19 cellular contexts compared by ENCODE assay signal in the genomic region with DNA sequence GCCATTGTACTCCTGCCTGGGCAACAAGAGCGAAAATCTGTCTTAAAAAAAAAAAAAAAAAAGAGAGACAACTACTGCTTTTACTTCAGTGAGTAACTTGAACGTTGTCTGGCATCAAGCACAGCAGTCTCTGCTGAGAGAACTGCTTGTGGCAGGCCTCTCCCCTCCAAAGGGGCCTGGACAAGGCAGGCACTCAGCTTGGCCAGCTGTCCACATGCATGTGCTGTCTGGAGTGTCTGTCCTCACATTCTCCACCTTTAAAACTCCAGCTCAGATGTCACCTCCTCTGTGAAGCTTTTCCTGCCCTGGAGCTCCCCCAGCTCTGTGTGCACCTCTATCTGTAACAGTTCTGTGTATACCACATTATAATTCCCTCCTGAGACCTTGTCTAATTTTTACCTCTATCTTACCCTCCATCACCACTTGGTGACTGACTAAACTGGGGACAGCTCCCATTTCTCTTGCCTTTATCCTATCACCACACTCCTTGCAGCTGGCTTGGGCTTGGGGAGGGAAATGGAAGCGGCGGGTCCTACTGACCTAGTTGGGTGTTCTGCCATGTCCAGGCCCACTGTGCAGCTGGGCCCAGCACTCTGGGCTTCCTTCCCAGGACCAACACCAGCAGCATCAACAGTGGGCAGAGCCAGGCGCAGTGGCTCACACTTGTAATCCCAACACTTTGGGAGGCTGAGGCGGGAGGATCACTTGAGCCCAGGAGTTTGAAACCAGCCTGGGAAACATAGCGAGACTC.
A peak's percentile ranks its signal among the peaks of the same experiment; 100 is the strongest.
DNase-seq lines count a peak whose midpoint lies in the region; ATAC-seq, FAIRE-seq and TF ChIP-seq lines count a peak whose summit lies in the region.
"Had no signal": no experiment of that assay in that cellular context is flagged by ENCODE, and none has a peak within 500 bp of the region (broad histone marks: within the 10 kb centered on the region; RNA-seq: fewer than 3 reads in every experiment).

No MANE protein-coding gene starts in this region.

- peak; percentile 79 for ATAC-seq in Right ventricle myocardium inferior
- ATAC-seq: Panc1 had no signal

- no peaks in the 10 kb centered on the region for H4K20me1 ChIP-seq in keratinocyte (ENCODE audit: control insufficient read depth, extremely low read depth, insufficient read depth, low read length)
- H4K20me1 ChIP-seq: BLaER1 had no signal

- DNase-seq in Right ventricle myocardium inferior (ENCODE audit: missing footprints) (no peak), cardiac septum (ENCODE audit: low spot score) (no peak), epithelial cell of prostate (ENCODE audit: low read depth, low spot score) (no peak), keratinocyte (ENCODE audit: low read depth, low spot score) (no peak), T-helper 2 cell (no peak), WERI-Rb-1 (no peak), cerebellum (ENCODE audit: low spot score) (no peak), T-helper 1 cell (no peak)
- DNase-seq: CD8-positive, alpha-beta memory T cell; DND-41; H7; NCI-H1048; NCI-H146; NCI-H2227 treated with DMSO at 0.1 percent for 48 hours; NCI-H524 had no signal

- H3K9ac ChIP-seq in keratinocyte (ENCODE audit: control insufficient read depth, extremely low read depth, insufficient read depth, low read length), result no peak overlapping the region
- H3K9ac ChIP-seq: BLaER1 had no signal

- H3K79me2 ChIP-seq in keratinocyte (ENCODE audit: control insufficient read depth, insufficient read depth, low read length), result no peaks in the 10 kb centered on the region

- H2AFZ ChIP-seq in keratinocyte (ENCODE audit: control insufficient read depth, low read length), result no peak overlapping the region

- H3K9me3 ChIP-seq in keratinocyte (ENCODE audit: control insufficient read depth, low read depth, low read length), result no peaks in the 10 kb centered on the region
- no peaks in the 10 kb centered on the region for H3K9me3 ChIP-seq in WERI-Rb-1 (ENCODE audit: severe bottlenecking)

- intact Hi-C loops in Right ventricle myocardium inferior (cut with DNase I), result no loop called here
- intact Hi-C loops in cardiac septum (cut with DNase I), result no loop called here

- peak overlapping the region; percentile 11 for H3K27ac ChIP-seq in epithelial cell of prostate
- peak overlapping the region; percentile 66 for H3K27ac ChIP-seq in keratinocyte (ENCODE audit: control insufficient read depth, insufficient read depth, low read length)
- no peak overlapping the region for H3K27ac ChIP-seq in WERI-Rb-1
- H3K27ac ChIP-seq: BLaER1 had no signal

- H3K27me3 ChIP-seq in keratinocyte (ENCODE audit: control insufficient read depth, extremely low read depth, insufficient read depth, low read length) (no peaks in the 10 kb centered on the region), WERI-Rb-1 (ENCODE audit: insufficient read depth, low read depth, severe bottlenecking) (no peaks in the 10 kb centered on the region)
- H3K27me3 ChIP-seq: BLaER1 had no signal

- FAIRE-seq in keratinocyte (lab: Jason Lieb, UNC), result no peak
- FAIRE-seq: D721Med, G401.6 had no signal

- no peak overlapping the region for H3K4me2 ChIP-seq in keratinocyte (ENCODE audit: control insufficient read depth, extremely low read depth, insufficient read depth, low read depth, low read length)
- H3K4me2 ChIP-seq: BLaER1 had no signal

- peaks cover 41% of the 10 kb centered on the region for H3K4me1 ChIP-seq in keratinocyte (ENCODE audit: control insufficient read depth, extremely low read depth, insufficient read depth, low read length)

- H3K4me3 ChIP-seq in keratinocyte (ENCODE audit: control insufficient read depth in 2 of 3, extremely low read depth in 1 of 3, insufficient read depth in 2 of 3, low read depth in 1 of 3, low read length in 3 of 3), result no peak overlapping the region
- H3K4me3 ChIP-seq in WERI-Rb-1 (ENCODE audit: low read depth, low read length), result no peak overlapping the region
- H3K4me3 ChIP-seq: BLaER1 had no signal

- dilution Hi-C loops in keratinocyte (cut with MboI; ENCODE audit: extremely low pct_ligation_motif_present, low sequenced_read_pairs), result no loop called here

- H3K36me3 ChIP-seq in keratinocyte (ENCODE audit: control insufficient read depth in 2 of 2, extremely low read depth in 1 of 2, insufficient read depth in 2 of 2, low read length in 2 of 2) (peaks cover 0 to 2% of the 10 kb centered on the region in 2 experiments), WERI-Rb-1 (no peaks in the 10 kb centered on the region)

- no peaks in the 10 kb centered on the region for H3K9me1 ChIP-seq in keratinocyte (ENCODE audit: control insufficient read depth, extremely low read depth, insufficient read depth, low read length)

- TF ChIP-seq CTCF in keratinocyte (optimal IDR thresholded peaks at IDR 0.05 in 1 of 3, IDR thresholded peaks at IDR 0.05 in 1 of 3, conservative IDR thresholded peaks at IDR 0.05 in 1 of 3; ENCODE audit: extremely low read depth in 1 of 3, insufficient read depth in 2 of 3, low read length in 3 of 3) (no peak), WERI-Rb-1 (IDR thresholded peaks at IDR 0.05; ENCODE audit: low read depth, low read length) (no peak)
